ENCODE assay signal across 9 cellular contexts in the genomic region with DNA sequence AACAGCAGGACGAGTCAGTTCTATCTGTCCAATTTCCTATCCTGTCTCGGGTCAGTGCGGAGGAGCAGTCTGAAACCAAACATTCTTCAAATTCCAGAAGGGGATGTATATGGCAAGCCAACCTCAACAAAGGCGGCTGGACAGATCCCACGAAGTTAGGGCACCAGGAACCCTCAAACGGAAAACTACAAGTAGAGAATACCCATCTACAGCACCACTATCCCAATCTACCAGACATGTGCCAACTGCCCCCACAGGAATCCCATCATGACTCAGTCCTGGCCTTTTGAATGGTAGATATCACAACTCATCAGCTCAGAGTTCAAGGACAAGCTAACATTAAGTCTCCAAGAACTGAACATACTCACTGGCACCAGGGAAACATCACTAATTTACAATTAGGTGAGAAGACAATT. TPM values are rescaled to one million over a fixed set of nuclear protein-coding genes. Genes with fewer than 3 reads are reported as not detected.
DNase-seq lines count a peak whose midpoint lies in the region; ATAC-seq and TF ChIP-seq lines count a peak whose summit lies in the region.
"Had no signal": no experiment of that assay in that cellular context is flagged by ENCODE, and none has a peak within 500 bp of the region (broad histone marks: within the 10 kb centered on the region; RNA-seq: fewer than 3 reads in every experiment).

No MANE protein-coding gene starts in this region.

- H3K27me3 ChIP-seq in GM23248 (replicated peaks; ENCODE audit: insufficient read depth): no peaks in the 10 kb centered on the region
- H3K27me3 ChIP-seq in osteoblast (ENCODE audit: insufficient read depth, low read length): no peaks in the 10 kb centered on the region

- H3F3A ChIP-seq in GM23248 (ENCODE audit: insufficient read depth): peaks cover 20% of the 10 kb centered on the region

- peak overlapping the region; percentile 30 for H3K4me3 ChIP-seq in GM23248
- peak overlapping the region; percentile 9 for H3K4me3 ChIP-seq in osteoblast (ENCODE audit: insufficient read depth, low read length)

- H4K20me1 ChIP-seq in GM23248 (ENCODE audit: insufficient read depth) (no peaks in the 10 kb centered on the region), osteoblast (ENCODE audit: insufficient read depth, low read length) (peaks cover 24% of the 10 kb centered on the region)

- H3K4me2 ChIP-seq in GM23248 (ENCODE audit: unreplicated experiment): peak overlapping the region; percentile 28
- peak overlapping the region; percentile 67 for H3K4me2 ChIP-seq in osteoblast (ENCODE audit: insufficient read depth, low read length)

- H3K9me2 ChIP-seq in GM23248 (ENCODE audit: insufficient read depth): no peaks in the 10 kb centered on the region

- H2AFZ ChIP-seq in GM23248 (no peak overlapping the region), osteoblast (ENCODE audit: low read length) (no peak overlapping the region)

- peaks cover 25% of the 10 kb centered on the region for H3K4me1 ChIP-seq in GM23248 (ENCODE audit: insufficient read depth)
- H3K4me1 ChIP-seq in osteoblast (ENCODE audit: insufficient read depth, low read length): peaks cover 40% of the 10 kb centered on the region

- H3K36me3 ChIP-seq in GM23248 (ENCODE audit: low read depth) (0 out of 2 replicates have a peak, but pooled peaks cover 3% of the 10 kb centered on the region), osteoblast (ENCODE audit: insufficient read depth, low read length) (peaks cover 38% of the 10 kb centered on the region)

- in situ Hi-C loops in GM23248 (cut with MboI): no loop called here

- H3K9me3 ChIP-seq in GM23248 (ENCODE audit: low read depth): no peaks in the 10 kb centered on the region
- H3K9me3 ChIP-seq in osteoblast (ENCODE audit: low read depth, low read length): no peaks in the 10 kb centered on the region

- no peak overlapping the region for H3K9ac ChIP-seq in GM23248

- 56 to 59% methylated on average over 6 of the region's 6 CpGs for WGBS in GM23248 (ENCODE audit: low coverage in 1 of 2, low lambda C conversion rate in 2 of 2, missing lambda C conversion rate in 2 of 2), 2 experiments

- DNase-seq in GM23248: peak; percentile 66
- peak; percentile 84 for DNase-seq in SW480 (ENCODE audit: low spot score)
- peak; percentile 33 for DNase-seq in fibroblast of gingiva (ENCODE audit: low read depth)
- peak; percentile 94 for DNase-seq in osteoblast (ENCODE audit: insufficient read length, low spot score, missing footprints)
- no peak for DNase-seq in mucosa of gallbladder (ENCODE audit: low spot score)
- DNase-seq: amniotic stem cell, left cardiac atrium had no signal

- H3K27ac ChIP-seq in GM23248 (peak overlapping the region; percentile 12; the same call in 1 of the 2 replicates), osteoblast (ENCODE audit: low read depth, low read length) (peak overlapping the region; percentile 62)

- no peak for ATAC-seq in GM21528 (IDR thresholded peaks at IDR 0.05; ENCODE audit: low FRiP score, unreplicated experiment)
- no peak for ATAC-seq in HG03196 (IDR thresholded peaks at IDR 0.05; ENCODE audit: unreplicated experiment)
- ATAC-seq: left cardiac atrium had no signal

- H3K79me2 ChIP-seq in GM23248 (ENCODE audit: insufficient read depth) (peaks cover 54% of the 10 kb centered on the region), osteoblast (ENCODE audit: insufficient read depth, low read length) (peaks cover 44% of the 10 kb centered on the region)

- no peak for TF ChIP-seq CTCF in osteoblast (IDR thresholded peaks at IDR 0.05; ENCODE audit: extremely low read depth, low read depth, low read length)

RNA-seq across cellular contexts. Expression of a gene that starts 2.3 kb away (rescaled TPM):
- 23.6 and 26.4 TPM in 2 replicates for total RNA-seq in GM23248 (2014; rRNA removed; shearing (Covaris generic))
- polyA plus RNA-seq in GM23248 (2016; fragmentation: Nextera tagmentation; extraction: Ambion mirVana): 31.0 and 34.6 TPM in 2 replicates
- total RNA-seq in osteoblast (33.0 and 35.1 TPM in 2 replicates), mucosa of gallbladder (43.7 TPM)

RNA-seq across cellular contexts. Expression of a gene that starts 25.5 kb away (rescaled TPM):
- 6.6 and 8.0 TPM in 2 replicates for total RNA-seq in GM23248 (2014; rRNA removed; shearing (Covaris generic))
- polyA plus RNA-seq in GM23248 (2016; fragmentation: Nextera tagmentation; extraction: Ambion mirVana): 9.1 and 9.4 TPM in 2 replicates
- 15.9 and 22.1 TPM in 2 replicates for total RNA-seq in osteoblast
- 568 TPM for total RNA-seq in mucosa of gallbladder

RNA-seq across cellular contexts. Expression of a gene that starts 36.8 kb away (rescaled TPM):
- 0.11 TPM in 1 of 2 replicates, not detected in the other for total RNA-seq in GM23248 (2014; rRNA removed; shearing (Covaris generic))
- polyA plus RNA-seq in GM23248 (2016; fragmentation: Nextera tagmentation; extraction: Ambion mirVana): not detected in 2 replicates
- under 0.01 and 0.36 TPM in 2 replicates for total RNA-seq in osteoblast
- 5.1 TPM for total RNA-seq in mucosa of gallbladder

Comparison
In these comparisons a context has a peak if more than half of its experiments do, and no peak if none do; other contexts are left out.
1. RNA of a gene that starts 25.5 kb away (total RNA-seq): 568 TPM in mucosa of gallbladder (single experiment); 15.9 to 22.1 TPM in osteoblast and 6.6 to 8.0 TPM in GM23248; every median in the first group is over 10 times any median in the second.